19 cellular contexts compared by ENCODE assay signal in genomic region chr2:242002944-242003343, GRCh38.
DNase-seq lines count a peak whose midpoint lies in the region; ATAC-seq and TF ChIP-seq lines count a peak whose summit lies in the region.
"Had no signal": no experiment of that assay in that cellular context is flagged by ENCODE, and none has a peak within 500 bp of the region (broad histone marks: within the 10 kb centered on the region; RNA-seq: fewer than 3 reads in every experiment).

No MANE protein-coding gene starts in this region.

- POLR2A ChIA-PET in T-cell (lab: Charles Lee), result no interaction called here

- H3K27ac Mint-ChIP-seq in T-cell (peak overlapping the region; percentile 49 to 80), nephron progenitor cell (peak overlapping the region; percentile 65)
- H3K27ac Mint-ChIP-seq: activated CD8-positive, alpha-beta T cell treated with anti-CD3 and anti-CD28 coated beads for 36 hours had no signal

- ATAC-seq in T-cell (replicated peaks in 1 of 4) (peak; percentile 37 to 90 (median 82)), GM18498 (IDR thresholded peaks at IDR 0.05; ENCODE audit: unreplicated experiment) (no peak)
- ATAC-seq: activated CD8-positive, alpha-beta T cell treated with anti-CD3 and anti-CD28 coated beads for 36 hours; SK-N-SH treated with all-trans-retinoic acid at 6 μM for 48 hours had no signal

- peaks cover 7% of the 10 kb centered on the region for H3K36me3 Mint-ChIP-seq in T-cell
- H3K36me3 Mint-ChIP-seq in nephron progenitor cell (ENCODE audit: low read depth), result peaks cover 8% of the 10 kb centered on the region

- peak; percentile 8 for DNase-seq in stimulated activated CD4-positive, alpha-beta T cell treated with anti-CD3 and anti-CD28 coated beads, Interleukin-12 subunit alpha, Interleukin-12 subunit beta, amount 100 ng/mL, for 4 hours
- no peak for DNase-seq in stimulated activated CD4-positive, alpha-beta T cell treated with anti-CD3 and anti-CD28 coated beads, Interleukin-4, amount 100 ng/mL, for 24 hours
- DNase-seq in T-cell, result peak in 11 of 34 experiments; percentile 5 to 22 (median 13)
- peak; percentile 53 for DNase-seq in coronary artery (ENCODE audit: low spot score)
- DNase-seq in nephron progenitor cell, result no peak
- no peak for DNase-seq in T-helper 2 cell
- DNase-seq: activated CD8-positive, alpha-beta T cell treated with anti-CD3 and anti-CD28 coated beads for 36 hours; DMS153; heart right ventricle; mesenchymal stem cell; NCI-H2029 treated with DMSO at 0.1 percent for 48 hours; NCI-H226; NCI-H748 treated with DMSO at 0.1 percent for 48 hours; small intestine; trophoblast cell; WERI-Rb-1 had no signal

- no peak overlapping the region for H3K27ac ChIP-seq in coronary artery
- H3K27ac ChIP-seq: heart right ventricle, RWPE1, WERI-Rb-1 had no signal

- peaks cover 12 to 14% (median 13%) of the 10 kb centered on the region in 3 donors for H3K4me1 Mint-ChIP-seq in T-cell
- H3K4me1 Mint-ChIP-seq in nephron progenitor cell, result peaks cover 11% of the 10 kb centered on the region

- CTCF ChIA-PET in T-cell (lab: Charles Lee), result no interaction called here

- H3K9me3 Mint-ChIP-seq in T-cell, result no peaks in the 10 kb centered on the region
- peaks cover 17% of the 10 kb centered on the region for H3K9me3 Mint-ChIP-seq in nephron progenitor cell
- H3K9me3 Mint-ChIP-seq: activated CD8-positive, alpha-beta T cell treated with anti-CD3 and anti-CD28 coated beads for 36 hours had no signal

- H3K4me3 Mint-ChIP-seq in T-cell (peak overlapping the region; percentile 4 to 77 (median 21)), nephron progenitor cell (no peak overlapping the region)
- H3K4me3 Mint-ChIP-seq: activated CD8-positive, alpha-beta T cell treated with anti-CD3 and anti-CD28 coated beads for 36 hours had no signal

- H3K27me3 Mint-ChIP-seq in T-cell (no peaks in the 10 kb centered on the region), nephron progenitor cell (ENCODE audit: low read depth, poor library complexity) (peaks cover 9% of the 10 kb centered on the region)
- H3K27me3 Mint-ChIP-seq: activated CD8-positive, alpha-beta T cell treated with anti-CD3 and anti-CD28 coated beads for 36 hours had no signal

- no peak for TF ChIP-seq CTCF in coronary artery (IDR thresholded peaks at IDR 0.05)
- TF ChIP-seq CTCF in nephron progenitor cell (IDR thresholded peaks at IDR 0.05), result no peak

- H3K4me3 ChIP-seq in coronary artery, result no peak overlapping the region
- H3K4me3 ChIP-seq: heart right ventricle had no signal

Comparison
In these comparisons a context has a peak if more than half of its experiments do, and no peak if none do; other contexts are left out.
1. DNase-seq: peak in stimulated activated CD4-positive, alpha-beta T cell treated with anti-CD3 and anti-CD28 coated beads, Interleukin-12 subunit alpha, Interleukin-12 subunit beta, amount 100 ng/mL, for 4 hours (single experiment) and coronary artery (single experiment); none in stimulated activated CD4-positive, alpha-beta T cell treated with anti-CD3 and anti-CD28 coated beads, Interleukin-4, amount 100 ng/mL, for 24 hours (single experiment), nephron progenitor cell (single experiment) and T-helper 2 cell (0 of 5).